Comparison of ENCODE assay signal across 1 cellular context in the genomic region with DNA sequence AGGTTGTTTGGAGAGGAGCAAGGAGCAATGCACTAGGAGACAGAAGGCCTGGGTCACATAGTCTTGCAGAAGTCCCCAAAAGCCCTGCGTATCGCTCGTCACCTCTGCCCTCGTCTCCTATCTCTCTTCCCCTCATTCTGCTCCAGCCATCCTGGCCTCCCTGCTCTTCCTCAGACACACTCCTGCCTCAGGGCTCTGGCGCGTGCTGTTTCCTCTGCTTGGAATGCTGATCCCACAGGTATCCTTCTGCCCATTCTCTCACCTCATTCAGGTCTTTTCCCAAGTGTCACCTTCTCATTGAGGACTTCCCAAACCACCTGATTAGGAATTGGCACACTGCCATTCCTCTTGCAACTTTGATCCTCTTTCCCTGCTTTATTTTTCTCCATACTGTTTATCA.
TF ChIP-seq lines count a peak whose summit lies in the region.

No MANE protein-coding gene starts in this region.

TF ChIP-seq in H1, 55 proteins besides CTCF, POLR2A, EP300 and RAD21:
- no peak for TF ChIP-seq SIRT6 (IDR thresholded peaks at IDR 0.05; ENCODE audit: low read length)
- no peak for TF ChIP-seq BRCA1 (IDR thresholded peaks at IDR 0.05; ENCODE audit: low read depth, low read length)
- TF ChIP-seq PHF8 (conservative IDR thresholded peaks at IDR 0.05; ENCODE audit: low read depth, low read length): no peak
- TF ChIP-seq RFX5 (IDR thresholded peaks at IDR 0.05; ENCODE audit: borderline replicate concordance, low read depth, low read length): no peak
- TF ChIP-seq JUND (IDR thresholded peaks at IDR 0.05; ENCODE audit: low read length): no peak
- TF ChIP-seq NANOG (IDR thresholded peaks at IDR 0.05; ENCODE audit: insufficient read depth, low read depth, low read length, poor library complexity, severe bottlenecking): no peak
- TF ChIP-seq FOSL1 (IDR thresholded peaks at IDR 0.05; ENCODE audit: insufficient read depth, low read depth, low read length): no peak
- TF ChIP-seq HDAC2 (IDR thresholded peaks at IDR 0.05; ENCODE audit: borderline replicate concordance in 1 of 2, low read depth in 2 of 2, low read length in 2 of 2): no peak
- no peak for TF ChIP-seq ASH2L (IDR thresholded peaks at IDR 0.05; ENCODE audit: low read length)
- TF ChIP-seq, protein P1, sequence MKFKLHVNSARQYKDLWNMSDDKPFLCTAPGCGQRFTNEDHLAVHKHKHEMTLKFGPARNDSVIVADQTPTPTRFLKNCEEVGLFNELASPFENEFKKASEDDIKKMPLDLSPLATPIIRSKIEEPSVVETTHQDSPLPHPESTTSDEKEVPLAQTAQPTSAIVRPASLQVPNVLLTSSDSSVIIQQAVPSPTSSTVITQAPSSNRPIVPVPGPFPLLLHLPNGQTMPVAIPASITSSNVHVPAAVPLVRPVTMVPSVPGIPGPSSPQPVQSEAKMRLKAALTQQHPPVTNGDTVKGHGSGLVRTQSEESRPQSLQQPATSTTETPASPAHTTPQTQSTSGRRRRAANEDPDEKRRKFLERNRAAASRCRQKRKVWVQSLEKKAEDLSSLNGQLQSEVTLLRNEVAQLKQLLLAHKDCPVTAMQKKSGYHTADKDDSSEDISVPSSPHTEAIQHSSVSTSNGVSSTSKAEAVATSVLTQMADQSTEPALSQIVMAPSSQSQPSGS (IDR thresholded peaks at IDR 0.05; ENCODE audit: low read length): no peak
- TF ChIP-seq, protein P2, sequence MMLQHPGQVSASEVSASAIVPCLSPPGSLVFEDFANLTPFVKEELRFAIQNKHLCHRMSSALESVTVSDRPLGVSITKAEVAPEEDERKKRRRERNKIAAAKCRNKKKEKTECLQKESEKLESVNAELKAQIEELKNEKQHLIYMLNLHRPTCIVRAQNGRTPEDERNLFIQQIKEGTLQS (IDR thresholded peaks at IDR 0.05; ENCODE audit: insufficient read depth, low read depth, low read length): no peak
- TF ChIP-seq HDAC6 (IDR thresholded peaks at IDR 0.05; ENCODE audit: low read depth, low read length): no peak
- TF ChIP-seq SP2 (IDR thresholded peaks at IDR 0.05; ENCODE audit: low read length): no peak
- TF ChIP-seq GTF2F1 (IDR thresholded peaks at IDR 0.05; ENCODE audit: borderline replicate concordance, low read depth, low read length): no peak
- TF ChIP-seq SIX5 (IDR thresholded peaks at IDR 0.05; ENCODE audit: low read depth, low read length): no peak
- TF ChIP-seq RXRA (IDR thresholded peaks at IDR 0.05; ENCODE audit: insufficient read depth, low read depth, low read length): no peak
- no peak for TF ChIP-seq SIN3A (conservative IDR thresholded peaks at IDR 0.05 in 1 of 2, IDR thresholded peaks at IDR 0.05 in 1 of 2; ENCODE audit: low read depth in 1 of 2, low read length in 2 of 2)
- no peak for TF ChIP-seq SAP30 (IDR thresholded peaks at IDR 0.05; ENCODE audit: insufficient read depth, insufficient replicate concordance, low read length)
